In the genomic region with DNA sequence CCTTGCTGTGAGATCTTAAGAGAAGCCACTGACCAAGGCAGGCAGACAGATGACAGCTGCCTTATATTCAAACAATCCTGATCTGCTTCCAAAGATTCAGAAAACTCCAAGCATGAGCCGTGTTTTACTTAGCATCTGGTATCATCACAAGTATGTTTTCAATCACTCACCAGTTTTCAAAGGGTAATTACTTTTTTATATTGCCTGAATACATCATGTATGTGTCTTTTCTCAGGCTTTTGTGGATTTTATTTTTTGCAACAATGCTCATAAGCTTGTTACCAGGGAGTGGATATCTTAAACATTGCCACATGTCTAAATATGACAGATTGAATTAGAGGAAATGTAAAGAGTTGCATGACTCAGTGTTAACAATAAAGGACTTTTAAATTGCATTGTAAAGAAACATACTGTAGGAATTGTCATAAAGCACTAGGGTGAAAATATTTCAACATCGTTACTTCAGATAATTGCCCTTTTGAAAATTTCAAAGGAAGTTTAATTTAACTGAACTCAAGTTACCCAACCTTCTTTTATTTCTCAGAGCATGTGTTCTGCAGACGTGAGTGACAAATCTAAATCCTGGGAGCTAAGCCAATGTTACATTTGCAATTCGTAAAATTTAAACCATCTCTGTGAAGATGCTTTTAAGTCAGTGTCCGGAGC, we compare ENCODE assay signal across 13 cellular contexts.
A peak's percentile ranks its signal among the peaks of the same experiment; 100 is the strongest.
DNase-seq lines count a peak whose midpoint lies in the region; ATAC-seq and TF ChIP-seq lines count a peak whose summit lies in the region.
"Had no signal": no experiment of that assay in that cellular context is flagged by ENCODE, and none has a peak within 500 bp of the region (broad histone marks: within the 10 kb centered on the region; RNA-seq: fewer than 3 reads in every experiment).

No MANE protein-coding gene starts in this region.

- CTCF ChIA-PET in PC-3 (lab: Charles Lee) = no interaction called here

- H3K27me3 ChIP-seq in GM23248 (replicated peaks; ENCODE audit: insufficient read depth) = no peaks in the 10 kb centered on the region
- H3K27me3 ChIP-seq in PC-3 (ENCODE audit: low read length) = no peaks in the 10 kb centered on the region
- H3K27me3 ChIP-seq in gastrocnemius medialis = no peaks in the 10 kb centered on the region
- H3K27me3 ChIP-seq: stomach had no signal

- H4K20me1 ChIP-seq in GM23248 (ENCODE audit: insufficient read depth) (no peaks in the 10 kb centered on the region), PC-3 (ENCODE audit: low read length) (no peaks in the 10 kb centered on the region)

- no peaks in the 10 kb centered on the region for H3K36me3 ChIP-seq in GM23248 (ENCODE audit: low read depth)
- no peaks in the 10 kb centered on the region for H3K36me3 ChIP-seq in PC-3 (ENCODE audit: low read depth, low read length)
- no peaks in the 10 kb centered on the region for H3K36me3 ChIP-seq in gastrocnemius medialis
- H3K36me3 ChIP-seq: stomach had no signal

- H3K9ac ChIP-seq in GM23248 (peak overlapping the region; percentile 22; the same call in 1 of the 2 replicates), PC-3 (ENCODE audit: low read length) (peak overlapping the region; percentile 65)

- no peak for TF ChIP-seq POLR2A in gastrocnemius medialis (IDR thresholded peaks at IDR 0.05)

- H3K4me1 ChIP-seq in GM23248 (ENCODE audit: insufficient read depth) = peaks cover 25% of the 10 kb centered on the region
- peaks cover 41% of the 10 kb centered on the region for H3K4me1 ChIP-seq in PC-3 (ENCODE audit: insufficient read depth, low read length)
- H3K4me1 ChIP-seq in gastrocnemius medialis = peaks cover 10 to 15% of the 10 kb centered on the region in 2 donors

- in situ Hi-C loops in GM23248 (cut with MboI) = no loop called here
- in situ Hi-C loops in gastrocnemius medialis (cut with MboI; ENCODE audit: low sequenced_read_pairs in 4 of 4) = no loop called here

- H3K79me2 ChIP-seq in GM23248 (ENCODE audit: insufficient read depth) (no peaks in the 10 kb centered on the region), PC-3 (ENCODE audit: low read length) (no peaks in the 10 kb centered on the region)

- peak; percentile 70 for ATAC-seq in PC-3
- ATAC-seq in GM18519 (IDR thresholded peaks at IDR 0.05; ENCODE audit: low FRiP score, unreplicated experiment) = no peak
- no peak for ATAC-seq in HG03469 (IDR thresholded peaks at IDR 0.05; ENCODE audit: unreplicated experiment)
- ATAC-seq in gastrocnemius medialis = no peak

- WGBS in GM23248 (ENCODE audit: low coverage in 1 of 2, low lambda C conversion rate in 2 of 2, missing lambda C conversion rate in 2 of 2), 2 experiments = 1 to 3% methylated on average over 5 of the region's 5 CpGs

- DNase-seq in GM23248 (peak; percentile 81), PC-3 (peak; percentile 66), fibroblast of gingiva (ENCODE audit: low read depth) (peak; percentile 92), retina (peak; percentile 36), SHP77 treated with DMSO at 0.1 percent for 48 hours (lab: John Stamatoyannopoulos, UW) (no peak), gastrocnemius medialis (no peak)
- DNase-seq: DMS79, NCI-H1436, occipital lobe, stomach, T1000 had no signal

- H3K9me2 ChIP-seq in GM23248 (ENCODE audit: insufficient read depth) (no peaks in the 10 kb centered on the region), PC-3 (replicated peaks; ENCODE audit: low read length) (no peaks in the 10 kb centered on the region)

- H3K9me3 ChIP-seq in GM23248 (ENCODE audit: low read depth) (no peaks in the 10 kb centered on the region), PC-3 (ENCODE audit: low read length) (no peaks in the 10 kb centered on the region), gastrocnemius medialis (no peaks in the 10 kb centered on the region)
- H3K9me3 ChIP-seq: stomach had no signal

- 0 out of 2 replicates have a peak overlapping the region, but pooled peaks have one; percentile 20 for H3K4me3 ChIP-seq in GM23248
- 0 out of 2 replicates have a peak overlapping the region, but pooled peaks have one; percentile 4 for H3K4me3 ChIP-seq in PC-3 (ENCODE audit: low read length)
- H3K4me3 ChIP-seq in gastrocnemius medialis = no peak overlapping the region
- H3K4me3 ChIP-seq: stomach had no signal

- intact Hi-C loops in PC-3 (cut with micrococcal nuclease) = loop anchor here (2.0 to 5.0 kb wide), 3 partner anchors 41 to 325 kb away; no protein-coding TSS in a partner anchor
- intact Hi-C loops in gastrocnemius medialis (cut with DNase I; ENCODE audit: low total_unique reads) = no loop called here

- TF ChIP-seq CTCF in PC-3 (conservative IDR thresholded peaks at IDR 0.05; ENCODE audit: low read depth, low read length) (no peak), gastrocnemius medialis (IDR thresholded peaks at IDR 0.05 in 4 of 5, conservative IDR thresholded peaks at IDR 0.05 in 1 of 5) (no peak)

- POLR2A ChIA-PET in PC-3 (lab: Charles Lee; ENCODE audit: unreplicated experiment) = interaction anchor here (0.5 kb wide), 1 partner anchor 165 kb away, joined by 3 read pairs; no protein-coding TSS in a partner anchor

- H3F3A ChIP-seq in GM23248 (ENCODE audit: insufficient read depth) (peaks cover 30% of the 10 kb centered on the region), PC-3 (ENCODE audit: low read length, unreplicated experiment) (no peaks in the 10 kb centered on the region)

- 0 out of 2 replicates have a peak overlapping the region, but pooled peaks have one; percentile 1 for H2AFZ ChIP-seq in GM23248
- no peak overlapping the region for H2AFZ ChIP-seq in PC-3 (ENCODE audit: low read length)

- H3K27ac ChIP-seq in GM23248 = peak overlapping the region; percentile 52
- H3K27ac ChIP-seq in PC-3 (ENCODE audit: low read length) = peak overlapping the region; percentile 94
- H3K27ac ChIP-seq in gastrocnemius medialis = no peak overlapping the region
- H3K27ac ChIP-seq: stomach had no signal

- BruUV-seq in PC-3 (replicated peaks; lab: Mats Ljungman, UMichigan) = no TSS peak

- H3K4me2 ChIP-seq in GM23248 (ENCODE audit: unreplicated experiment) (peak overlapping the region; percentile 39), PC-3 (ENCODE audit: low read length) (peak overlapping the region; percentile 57)

Comparison
In these comparisons a context has a peak if more than half of its experiments do, and no peak if none do; other contexts are left out.
1. DNase-seq: peak in GM23248 (single experiment), PC-3 (single experiment), fibroblast of gingiva (single experiment) and retina (single experiment); none in SHP77 treated with DMSO at 0.1 percent for 48 hours (single experiment) and gastrocnemius medialis (0 of 2).
2. H3K27ac ChIP-seq: peak in GM23248 (single experiment) and PC-3 (single experiment); none in gastrocnemius medialis (0 of 4).
3. H3K4me3 ChIP-seq: peak in GM23248 (single experiment) and PC-3 (single experiment); none in gastrocnemius medialis (0 of 4).